ENCODE assay signal across 6 cellular contexts in the genomic region with DNA sequence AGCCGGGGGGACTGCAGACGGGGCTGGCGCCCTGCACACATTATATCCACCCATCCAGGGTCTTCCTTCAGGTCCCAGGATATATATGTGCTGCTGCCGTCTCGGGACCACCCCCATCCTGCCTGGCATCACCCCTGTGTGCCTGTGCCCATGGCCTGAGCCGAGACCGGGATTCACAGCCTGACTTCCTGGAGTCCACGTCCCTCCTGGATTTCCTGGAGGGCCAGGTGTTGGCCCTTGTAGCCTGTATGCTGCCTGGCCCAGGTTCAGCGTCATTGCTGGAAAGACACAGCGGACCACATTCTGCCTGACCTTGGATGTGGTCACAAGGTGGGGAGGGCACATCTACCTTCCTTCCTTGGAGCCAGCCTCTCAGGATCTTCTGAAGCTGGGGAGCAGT.
"Had no signal": no experiment of that assay in that cellular context is flagged by ENCODE, and none has a peak within 500 bp of the region (broad histone marks: within the 10 kb centered on the region; RNA-seq: fewer than 3 reads in every experiment).

No MANE protein-coding gene starts in this region.

- H3K4me3 ChIP-seq: GM23338, HAP-1 had no signal

- H3K36me3 ChIP-seq: HAP-1 had no signal

- H3K4me3 Mint-ChIP-seq: GM23338, HFFc6, IgD-negative memory B cell had no signal

- H3K9me3 ChIP-seq: HAP-1 had no signal

- DNase-seq: H7, HFFc6 had no signal

- H3K4me1 ChIP-seq: HAP-1 had no signal

- H3K4me1 Mint-ChIP-seq: IgD-negative memory B cell had no signal

- H3K9me3 Mint-ChIP-seq: GM23338 had no signal

- H3K27ac Mint-ChIP-seq: GM23338, HFFc6, IgD-negative memory B cell had no signal

- H3K36me3 Mint-ChIP-seq: IgD-negative memory B cell had no signal

- H3K4me2 ChIP-seq: GM23338 had no signal

- H2AFZ ChIP-seq: GM23338 had no signal

- H3K27ac ChIP-seq: HL-60 had no signal
